In genomic region chr16:79159650-79160049, GRCh38 we compare ENCODE assay signal across 9 cellular contexts.
"Had no signal": no experiment of that assay in that cellular context is flagged by ENCODE, and none has a peak within 500 bp of the region (broad histone marks: within the 10 kb centered on the region; RNA-seq: fewer than 3 reads in every experiment).

No MANE protein-coding gene starts in this region.

- ATAC-seq: HCT116, K562 had no signal

- H3K9ac ChIP-seq: GM23248 had no signal

- H2AFZ ChIP-seq: GM23248 had no signal

- H3K4me1 ChIP-seq: HAP-1 had no signal

- H3K36me3 ChIP-seq: HAP-1 had no signal

- DNase-seq: GM23248, H7, HFFc6, IMR-90, KG1 had no signal

- H3K27ac ChIP-seq: GM23248 had no signal

- H3K9me3 ChIP-seq: HAP-1 had no signal

- FAIRE-seq: HTR-8/SVneo, K562 had no signal

- H3K4me3 ChIP-seq: GM23248, HAP-1, K562 had no signal
